ENCODE assay signal across 1 cellular context in the genomic region with DNA sequence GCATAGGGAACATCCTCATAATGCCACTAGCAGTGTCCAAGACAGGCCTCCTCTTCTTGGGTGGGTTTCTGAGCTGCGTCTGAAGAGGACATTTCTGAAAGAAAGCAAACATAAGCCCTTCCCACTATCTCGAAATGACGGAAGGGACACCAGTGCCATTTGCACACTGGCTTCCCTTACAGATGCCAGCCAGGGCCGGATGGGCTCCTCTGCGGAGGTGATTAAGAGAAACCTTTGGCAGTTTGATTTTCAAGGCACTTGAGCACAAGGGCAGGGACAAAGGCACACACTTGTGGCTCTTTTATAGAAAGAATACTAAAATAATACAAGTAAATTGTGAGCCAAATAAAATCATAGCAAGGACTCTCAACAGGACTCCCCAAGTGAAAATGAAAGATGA.
TF ChIP-seq lines count a peak whose summit lies in the region.

No MANE protein-coding gene starts in this region.

TF ChIP-seq in H1, 55 proteins besides CTCF, POLR2A, EP300 and RAD21:
- TF ChIP-seq FOSL1 (IDR thresholded peaks at IDR 0.05; ENCODE audit: insufficient read depth, low read depth, low read length) = no peak
- no peak for TF ChIP-seq NRF1 (IDR thresholded peaks at IDR 0.05; ENCODE audit: low read depth, low read length)
- no peak for TF ChIP-seq NANOG (IDR thresholded peaks at IDR 0.05; ENCODE audit: insufficient read depth, low read depth, low read length, poor library complexity, severe bottlenecking)
- no peak for TF ChIP-seq SUZ12 (IDR thresholded peaks at IDR 0.05; ENCODE audit: low read length)
- TF ChIP-seq GTF2F1 (IDR thresholded peaks at IDR 0.05; ENCODE audit: borderline replicate concordance, low read depth, low read length) = no peak
- no peak for TF ChIP-seq KDM1A (IDR thresholded peaks at IDR 0.05; ENCODE audit: borderline replicate concordance, low read length)
- no peak for TF ChIP-seq KDM5A (IDR thresholded peaks at IDR 0.05; ENCODE audit: low read length)
- no peak for TF ChIP-seq TAF7 (optimal IDR thresholded peaks at IDR 0.05; ENCODE audit: borderline replicate concordance, low read depth, low read length)
- TF ChIP-seq SIX5 (IDR thresholded peaks at IDR 0.05; ENCODE audit: low read depth, low read length) = no peak
- TF ChIP-seq ATF2 (IDR thresholded peaks at IDR 0.05; ENCODE audit: low read length) = no peak
- no peak for TF ChIP-seq HDAC6 (IDR thresholded peaks at IDR 0.05; ENCODE audit: low read depth, low read length)
- TF ChIP-seq CBX5 (IDR thresholded peaks at IDR 0.05; ENCODE audit: low read depth, low read length) = no peak
- no peak for TF ChIP-seq SIRT6 (IDR thresholded peaks at IDR 0.05; ENCODE audit: low read length)
- no peak for TF ChIP-seq SP4 (IDR thresholded peaks at IDR 0.05; ENCODE audit: low read length)
- no peak for TF ChIP-seq SP1 (IDR thresholded peaks at IDR 0.05; ENCODE audit: low read depth, low read length)
- no peak for TF ChIP-seq BCL11A (IDR thresholded peaks at IDR 0.05; ENCODE audit: low read depth in 2 of 2, low read length in 2 of 2)
- no peak for TF ChIP-seq E2F6 (IDR thresholded peaks at IDR 0.05)
- TF ChIP-seq HDAC2 (IDR thresholded peaks at IDR 0.05; ENCODE audit: borderline replicate concordance in 1 of 2, low read depth in 2 of 2, low read length in 2 of 2) = no peak
- TF ChIP-seq POU5F1 (IDR thresholded peaks at IDR 0.05; ENCODE audit: low read depth, low read length) = no peak
